15 cellular contexts compared by ENCODE assay signal in the genomic region with DNA sequence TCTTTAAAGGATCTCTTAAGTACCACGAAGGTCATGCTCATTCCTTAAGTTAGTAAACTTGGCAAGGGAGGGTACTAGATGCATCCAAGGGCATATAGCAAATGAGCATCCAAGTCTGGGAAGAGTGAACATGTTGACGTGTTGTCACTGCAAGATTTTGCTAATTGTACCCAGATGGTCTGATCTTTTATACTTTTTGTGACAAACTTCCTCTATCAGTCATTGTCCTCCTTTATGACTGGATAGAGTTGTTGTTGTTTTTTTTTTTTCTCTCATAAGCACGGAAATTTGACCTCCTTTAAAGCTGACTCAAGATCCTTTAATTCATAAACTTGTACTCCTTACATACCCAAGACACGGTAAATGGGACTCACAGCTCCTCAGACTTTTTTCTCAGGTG.
"Had no signal": no experiment of that assay in that cellular context is flagged by ENCODE, and none has a peak within 500 bp of the region (broad histone marks: within the 10 kb centered on the region; RNA-seq: fewer than 3 reads in every experiment).

No MANE protein-coding gene starts in this region.

- DNase-seq: activated B cell treated with CpG ODN at 0.5 μM for 24 hours; activated CD4-positive, alpha-beta T cell treated with anti-CD3 and anti-CD28 coated beads, Interleukin-2, amount 10 ng/mL, durations not matched to agents 24 days and 14 days; activated CD8-positive, alpha-beta memory T cell treated with anti-CD3 and anti-CD28 coated beads, Interleukin-2, amount 50 U/mL, for 4 hours; activated CD8-positive, alpha-beta T cell treated with anti-CD3 and anti-CD28 coated beads, Interleukin-2, amount 10 ng/mL, durations not matched to agents 7 days and 5 days; activated gamma-delta T cell treated with Interleukin-2 at 50 U/mL for 16 hours; activated T-cell treated with anti-CD3 and anti-CD28 coated beads, Interleukin-2, amount 50 U/mL, for 72 hours; aorta; cerebellar nuclear complex; heart left ventricle; lower lobe of right lung; sigmoid colon; stimulated activated CD4-positive, alpha-beta T cell treated with anti-CD3 and anti-CD28 coated beads, Interleukin-1b, Interleukin-23, amount 100 ng/mL, for 48 hours; SW 1271 had no signal

- H3K27me3 Mint-ChIP-seq: activated B cell treated with CpG ODN at 0.5 μM for 24 hours; activated CD4-positive, alpha-beta T cell treated with anti-CD3 and anti-CD28 coated beads, Interleukin-2, amount 10 ng/mL, durations not matched to agents 24 days and 14 days had no signal

- H3K36me3 ChIP-seq: breast epithelium, heart left ventricle, lower lobe of right lung, neural progenitor cell, sigmoid colon had no signal

- H3K4me1 ChIP-seq: breast epithelium, heart left ventricle, lower lobe of right lung had no signal

- H3K27me3 ChIP-seq: breast epithelium, heart left ventricle, neural progenitor cell, sigmoid colon had no signal

- H3K9me3 Mint-ChIP-seq: activated B cell treated with CpG ODN at 0.5 μM for 24 hours, neural progenitor cell had no signal

- H3K27ac ChIP-seq: heart left ventricle, lower lobe of right lung, neural progenitor cell had no signal

- H3K9ac ChIP-seq: neural progenitor cell had no signal

- ATAC-seq: activated CD8-positive, alpha-beta T cell treated with anti-CD3 and anti-CD28 coated beads, Interleukin-2, amount 10 ng/mL, durations not matched to agents 7 days and 5 days; activated T-cell treated with anti-CD3 and anti-CD28 coated beads, Interleukin-2, amount 50 U/mL, for 72 hours; lower lobe of right lung had no signal

- H3K9me3 ChIP-seq: breast epithelium, lower lobe of right lung, sigmoid colon had no signal

- H3K4me3 Mint-ChIP-seq: activated B cell treated with CpG ODN at 0.5 μM for 24 hours; activated CD4-positive, alpha-beta T cell treated with anti-CD3 and anti-CD28 coated beads, Interleukin-2, amount 10 ng/mL, durations not matched to agents 24 days and 14 days; activated CD8-positive, alpha-beta T cell treated with anti-CD3 and anti-CD28 coated beads, Interleukin-2, amount 10 ng/mL, durations not matched to agents 7 days and 5 days; activated T-cell treated with anti-CD3 and anti-CD28 coated beads, Interleukin-2, amount 50 U/mL, for 72 hours; neural progenitor cell had no signal

- H3K4me3 ChIP-seq: breast epithelium, heart left ventricle, lower lobe of right lung, neural progenitor cell, sigmoid colon had no signal

- H3K4me2 ChIP-seq: neural progenitor cell had no signal

- H2AFZ ChIP-seq: neural progenitor cell had no signal

- H3K4me1 Mint-ChIP-seq: activated CD4-positive, alpha-beta T cell treated with anti-CD3 and anti-CD28 coated beads, Interleukin-2, amount 10 ng/mL, durations not matched to agents 24 days and 14 days had no signal

- H3K27ac Mint-ChIP-seq: activated B cell treated with CpG ODN at 0.5 μM for 24 hours; activated CD4-positive, alpha-beta T cell treated with anti-CD3 and anti-CD28 coated beads, Interleukin-2, amount 10 ng/mL, durations not matched to agents 24 days and 14 days; activated CD8-positive, alpha-beta T cell treated with anti-CD3 and anti-CD28 coated beads, Interleukin-2, amount 10 ng/mL, durations not matched to agents 7 days and 5 days; activated T-cell treated with anti-CD3 and anti-CD28 coated beads, Interleukin-2, amount 50 U/mL, for 72 hours; neural progenitor cell had no signal
